In the genomic region with DNA sequence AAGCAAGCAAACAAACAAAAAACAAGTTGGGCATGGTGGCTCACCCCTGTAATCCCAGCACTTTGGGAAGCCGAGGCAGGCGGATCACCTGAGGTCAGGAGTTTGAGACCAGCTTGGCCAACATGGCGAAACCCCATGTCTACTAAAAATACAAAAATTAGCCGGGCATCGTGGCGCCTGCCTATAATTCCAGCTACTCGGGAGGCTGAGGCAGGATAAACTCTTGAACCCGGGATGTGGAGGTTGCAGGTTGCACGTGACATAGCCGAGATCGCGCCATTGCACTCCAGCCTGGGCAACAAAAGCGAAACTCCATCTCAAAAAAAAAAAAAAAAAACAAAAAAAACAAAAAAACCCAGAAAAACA, we compare ENCODE assay signal across 8 cellular contexts. TPM values are rescaled to one million over a fixed set of nuclear protein-coding genes. Genes with fewer than 3 reads are reported as not detected.
DNase-seq lines count a peak whose midpoint lies in the region; ATAC-seq and TF ChIP-seq lines count a peak whose summit lies in the region.
"Not testable (repeated sequence)": the region's sequence is repeated elsewhere in the genome, so short reads cannot be mapped to it uniquely, and the experiment has no call there.

No MANE protein-coding gene starts in this region.

- peak overlapping the region; percentile 86 for H3K4me3 ChIP-seq in ACC112 (ENCODE audit: low read depth, low read length)
- H3K4me3 ChIP-seq in PC-3 (ENCODE audit: low read length) = peak overlapping the region; percentile 96

- ATAC-seq in GM19351 (IDR thresholded peaks at IDR 0.05; ENCODE audit: unreplicated experiment) (peak; percentile 17), HG03175 (IDR thresholded peaks at IDR 0.05; ENCODE audit: unreplicated experiment) (peak; percentile 30), memory B cell (ENCODE audit: low read depth) (peak; percentile 18)
- not testable (repeated sequence) for ATAC-seq in PC-3

- H2AFZ ChIP-seq in ACC112 (ENCODE audit: low read length, unreplicated experiment) = not testable (repeated sequence)
- peak overlapping the region; percentile 100 for H2AFZ ChIP-seq in PC-3 (ENCODE audit: low read length)

- H3K4me2 ChIP-seq in PC-3 (ENCODE audit: low read length) = peak overlapping the region; percentile 100

- H3K36me3 ChIP-seq in ACC112 (ENCODE audit: insufficient read depth, low read length) (peaks cover 25% of the 10 kb centered on the region; the same call in 1 of the 2 replicates), PC-3 (ENCODE audit: low read depth, low read length) (peaks cover 16% of the 10 kb centered on the region)

- H3K4me3 Mint-ChIP-seq in endothelial cell (ENCODE audit: unreplicated experiment) (peak overlapping the region; percentile 51), memory B cell (peak overlapping the region; percentile 87)

- H3K9me3 Mint-ChIP-seq in endothelial cell (ENCODE audit: unreplicated experiment); memory B cell: not testable (repeated sequence)

- H3F3A ChIP-seq in PC-3 (ENCODE audit: low read length, unreplicated experiment) = not testable (repeated sequence)

- peak overlapping the region; percentile 34; the same call in 1 of the 2 replicates for H3K27ac ChIP-seq in ACC112 (ENCODE audit: low read depth, low read length)
- peak overlapping the region; percentile 72 for H3K27ac ChIP-seq in PC-3 (ENCODE audit: low read length)

- intact Hi-C loops in PC-3 (cut with micrococcal nuclease) = loop anchor here (2.0 to 10.0 kb wide), 2 partner anchors 42 to 224 kb away; no protein-coding TSS in a partner anchor

- not testable (repeated sequence) for H3K4me1 Mint-ChIP-seq in endothelial cell (ENCODE audit: unreplicated experiment)
- peaks cover 27% of the 10 kb centered on the region for H3K4me1 Mint-ChIP-seq in memory B cell

- not testable (repeated sequence) for H3K9me2 ChIP-seq in PC-3 (replicated peaks; ENCODE audit: low read length)

- TF ChIP-seq CTCF in PC-3 (conservative IDR thresholded peaks at IDR 0.05; ENCODE audit: low read depth, low read length); endothelial cell (IDR thresholded peaks at IDR 0.05; ENCODE audit: unreplicated experiment): not testable (repeated sequence)

- not testable (repeated sequence) for H3K27ac Mint-ChIP-seq in endothelial cell (ENCODE audit: unreplicated experiment); memory B cell

- H3K9ac ChIP-seq in PC-3 (ENCODE audit: low read length) = peak overlapping the region; percentile 98

- H3K79me2 ChIP-seq in ACC112 (ENCODE audit: control insufficient read depth, insufficient read depth, low read length, unreplicated experiment) (peaks cover 36% of the 10 kb centered on the region), PC-3 (ENCODE audit: low read length) (peaks cover 43% of the 10 kb centered on the region)

- BruUV-seq in PC-3 (replicated peaks; lab: Mats Ljungman, UMichigan) = TSS peak; percentile 77

- CTCF ChIA-PET in PC-3 (lab: Charles Lee) = interaction anchor here (0.5 to 0.7 kb wide), 2 partner anchors 14 to 519 kb away, joined by 8 to 11 read pairs; no protein-coding TSS in a partner anchor

- not testable (repeated sequence) for H3K27me3 ChIP-seq in ACC112 (ENCODE audit: insufficient read depth, low read length); PC-3 (ENCODE audit: low read length)

- POLR2A ChIA-PET in PC-3 (lab: Charles Lee; ENCODE audit: unreplicated experiment) = interaction anchor here (0.6 to 0.7 kb wide), 2 partner anchors 103 to 266 kb away, joined by 4 to 14 read pairs; no protein-coding TSS in a partner anchor

- peaks cover 21% of the 10 kb centered on the region for H3K4me1 ChIP-seq in ACC112 (ENCODE audit: control insufficient read depth, insufficient read depth, low read length, unreplicated experiment)
- peaks cover 48% of the 10 kb centered on the region for H3K4me1 ChIP-seq in PC-3 (ENCODE audit: insufficient read depth, low read length)

- not testable (repeated sequence) for DNase-seq in PC-3; endothelial cell (ENCODE audit: low spot score); memory B cell (ENCODE audit: low spot score in 2 of 2)
- DNase-seq in activated T-helper 1 cell treated with Interleukin-2 at 50 U/mL for 16 hours (ENCODE audit: low read depth) = peak; percentile 3
- peak; percentile 33 for DNase-seq in stimulated activated CD4-positive, alpha-beta T cell treated with anti-CD3 and anti-CD28 coated beads, Interleukin-15, amount 100 ng/mL, for 24 hours

- not testable (repeated sequence) for H4K20me1 ChIP-seq in PC-3 (ENCODE audit: low read length)

- not testable (repeated sequence) for H3K27me3 Mint-ChIP-seq in endothelial cell (ENCODE audit: unreplicated experiment); memory B cell

- H3K9me3 ChIP-seq in PC-3 (ENCODE audit: low read length) = not testable (repeated sequence)

- not testable (repeated sequence) for H3K36me3 Mint-ChIP-seq in endothelial cell (ENCODE audit: low read depth, unreplicated experiment)
- H3K36me3 Mint-ChIP-seq in memory B cell = peaks cover 13% of the 10 kb centered on the region

RNA-seq across cellular contexts. Expression of a gene that starts 0.6 kb away (rescaled TPM):
- 41.7 and 78.8 TPM in 2 replicates for total RNA-seq in PC-3 (2014; rRNA removed)
- total RNA-seq in endothelial cell (ENCODE audit: unreplicated experiment) = 29.3 TPM
